In the genomic region with DNA sequence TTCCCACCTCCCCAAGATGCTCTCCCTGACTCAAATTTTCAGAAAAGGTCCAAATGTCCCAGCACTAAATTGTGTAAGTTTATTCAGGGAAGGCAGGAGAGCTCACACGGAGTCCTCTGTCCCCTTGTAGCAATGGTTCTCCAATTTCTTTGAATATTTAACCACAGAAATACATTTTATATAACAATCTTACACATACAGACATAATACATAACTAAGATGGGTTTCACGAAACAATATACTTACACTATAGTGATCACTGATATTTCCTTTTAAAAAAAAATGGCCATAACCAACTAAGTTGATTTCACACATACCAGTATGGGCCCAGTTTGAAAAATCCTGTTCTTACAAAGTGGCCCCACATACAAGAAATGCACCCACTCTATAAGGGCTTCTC, we compare ENCODE assay signal across 5 cellular contexts. TPM values are rescaled to one million over a fixed set of nuclear protein-coding genes. Genes with fewer than 3 reads are reported as not detected.
"Had no signal": no experiment of that assay in that cellular context is flagged by ENCODE, and none has a peak within 500 bp of the region (broad histone marks: within the 10 kb centered on the region; RNA-seq: fewer than 3 reads in every experiment).

A gene (minus strand): TSS at position 101 of the 400 bp plus-strand sequence. CDS start 832 bp downstream, outside the sequence.

RNA-seq across cellular contexts. Expression of the gene that starts here (rescaled TPM):
- total RNA-seq: Right ventricle myocardium inferior, Right ventricle myocardium superior, RPMI7951, SJSA1, SK-MEL-5 had no signal
